ENCODE assay signal across 7 cellular contexts in genomic region chr16:30628628-30629342, GRCh38. TPM values are rescaled to one million over a fixed set of nuclear protein-coding genes. Genes with fewer than 3 reads are reported as not detected.
DNase-seq lines count a peak whose midpoint lies in the region; ATAC-seq, FAIRE-seq and TF ChIP-seq lines count a peak whose summit lies in the region.

No MANE protein-coding gene starts in this region.

- no peak overlapping the region for H3K9ac ChIP-seq in adipocyte (ENCODE audit: low read length)

- H3K27me3 ChIP-seq in adipocyte (replicated peaks; ENCODE audit: control insufficient read depth, insufficient read depth, low read length) (no peaks in the 10 kb centered on the region), right cardiac atrium (ENCODE audit: control insufficient read depth, insufficient read depth) (no peaks in the 10 kb centered on the region)

- peak; percentile 51 for DNase-seq in GM12891 (ENCODE audit: insufficient read length, low spot score)
- peak; percentile 67 for DNase-seq in NCI-H1436 (lab: John Stamatoyannopoulos, UW)
- peak; percentile 63 to 92 (median 80) for DNase-seq in T-cell
- DNase-seq in adipocyte (ENCODE audit: low read depth), result peak; percentile 92
- peak; percentile 82 to 95 (median 94) for DNase-seq in right cardiac atrium
- DNase-seq in sciatic nerve (ENCODE audit: low spot score), result peak; percentile 94

- peak overlapping the region; percentile 55 to 73 (median 58) for H3K4me3 Mint-ChIP-seq in T-cell

- H3K27ac ChIP-seq in right cardiac atrium (ENCODE audit: low read length), result peak overlapping the region; percentile 6

- H3K36me3 Mint-ChIP-seq in T-cell, result no peaks in the 10 kb centered on the region

- H3K36me3 ChIP-seq in adipocyte (ENCODE audit: control insufficient read depth, insufficient read depth, low read length, severe bottlenecking), result no peaks in the 10 kb centered on the region

- H3K27ac Mint-ChIP-seq in T-cell, result peak overlapping the region; percentile 65 to 83

- FAIRE-seq in GM12891 (lab: Jason Lieb, UNC), result peak; percentile 90

- H3K9me3 ChIP-seq in adipocyte (ENCODE audit: control insufficient read depth, low read length) (no peaks in the 10 kb centered on the region), right cardiac atrium (ENCODE audit: control insufficient read depth, low read length) (no peaks in the 10 kb centered on the region)

- H3K9me3 Mint-ChIP-seq in T-cell, result no peaks in the 10 kb centered on the region

- intact Hi-C loops in right cardiac atrium (cut with DNase I), result no loop called here
- intact Hi-C loops in sciatic nerve (cut with DNase I), result no loop called here

- ATAC-seq in T-cell (replicated peaks in 1 of 4), result peak; percentile 91 to 93 (median 92)
- peak; percentile 84 to 91 for ATAC-seq in right cardiac atrium
- ATAC-seq in sciatic nerve, result peak; percentile 92
- no peak for ATAC-seq in GM18517 (IDR thresholded peaks at IDR 0.05; ENCODE audit: unreplicated experiment)

- no peaks in the 10 kb centered on the region for H3K4me1 ChIP-seq in adipocyte (ENCODE audit: control insufficient read depth, insufficient read depth, low read length)
- H3K4me1 ChIP-seq in right cardiac atrium (ENCODE audit: control insufficient read depth, insufficient read depth, low read length), result no peaks in the 10 kb centered on the region

- CTCF ChIA-PET in T-cell (lab: Charles Lee), result interaction anchor here (0.6 to 2.9 kb wide), 14 partner anchors 9 to 673 kb away, joined by 3 to 17 read pairs (median 4); partner anchors contain the start of genes DCTPP1 (in 1 of the 2) and ZNF689 (in 1 of the 2)

- H3K27me3 Mint-ChIP-seq in T-cell, result peaks cover 0 to under 1% of the 10 kb centered on the region in 2 donors

- TF ChIP-seq POLR2A in GM12891 (IDR thresholded peaks at IDR 0.05; ENCODE audit: low read depth, low read length), result no peak

- H3K4me1 Mint-ChIP-seq in T-cell, result peaks cover 7 to 9% (median 7%) of the 10 kb centered on the region in 3 donors

- H3K4me3 ChIP-seq in adipocyte (ENCODE audit: low read length), result no peak overlapping the region
- peak overlapping the region; percentile 31 for H3K4me3 ChIP-seq in right cardiac atrium (ENCODE audit: low read length)

- WGBS in right cardiac atrium, result 30% methylated on average over 15 of the region's 15 CpGs

- POLR2A ChIA-PET in T-cell (lab: Charles Lee), result interaction anchor here in 1 of 2 donors (0.6 kb wide), 2 partner anchors 30 to 177 kb away, joined by 3 to 4 read pairs; partner anchors contain the start of gene FBRS

TF ChIP-seq in GM12891, 5 proteins besides CTCF, POLR2A, EP300 and RAD21:
- TF ChIP-seq TAF1 (IDR thresholded peaks at IDR 0.05; ENCODE audit: low read depth, low read length) (no peak), PAX5 (IDR thresholded peaks at IDR 0.05; ENCODE audit: insufficient read depth, low read length, severe bottlenecking) (no peak), POLR2AphosphoS5 (IDR thresholded peaks at IDR 0.05; ENCODE audit: low read depth, low read length) (no peak), POU2F2 (IDR thresholded peaks at IDR 0.05; ENCODE audit: low read depth, low read length) (no peak), SPI1 (IDR thresholded peaks at IDR 0.05; ENCODE audit: low read depth, low read length) (no peak)

RNA-seq across cellular contexts. Expression of gene ZNF689, which starts 18.6 kb away (rescaled TPM):
- 5.2 TPM for polyA plus RNA-seq in GM12891 (2012; ENCODE audit: low read depth, missing spikeins)
- total RNA-seq in T-cell (10 to 100 TPM; 11.0 to 13.7 (median 12.4) TPM), right cardiac atrium (1 to 10 TPM; 5.6 to 7.1 (median 6.3) TPM), sciatic nerve (7.1 TPM)
- polyA plus RNA-seq in right cardiac atrium, result 3.3 TPM

RNA-seq across cellular contexts. Expression of gene PRR14, which starts 22.0 kb away (rescaled TPM):
- polyA plus RNA-seq in GM12891 (2012; ENCODE audit: low read depth, missing spikeins), result 38.7 TPM
- total RNA-seq in T-cell (100 to 1,000 TPM in 2 of 5 donors, 10 to 100 TPM in 3; 57.9 to 121 (median 89.6) TPM), right cardiac atrium (10 to 100 TPM; 22.9 to 27.6 (median 24.3) TPM), sciatic nerve (45.7 TPM)
- polyA plus RNA-seq in right cardiac atrium, result 19.1 TPM

RNA-seq across cellular contexts. Expression of gene FBRS, which starts 29.4 kb away (rescaled TPM):
- 47.2 TPM for polyA plus RNA-seq in GM12891 (2012; ENCODE audit: low read depth, missing spikeins)
- total RNA-seq in T-cell, result 100 to 1,000 TPM; 159 to 186 (median 167) TPM
- 10 to 100 TPM; 37.4 to 43.2 (median 38.4) TPM for total RNA-seq in right cardiac atrium
- polyA plus RNA-seq in right cardiac atrium, result 30.4 TPM
- total RNA-seq in sciatic nerve, result 57.1 TPM

RNA-seq across cellular contexts. Expression of gene ZNF785, which starts 43.3 kb away (rescaled TPM):
- 3.9 TPM for polyA plus RNA-seq in GM12891 (2012; ENCODE audit: low read depth, missing spikeins)
- 10 to 100 TPM; 11.7 to 30.9 (median 26.6) TPM for total RNA-seq in T-cell
- 1 to 10 TPM; 7.9 to 9.7 (median 9.2) TPM for total RNA-seq in right cardiac atrium
- 4.3 TPM for polyA plus RNA-seq in right cardiac atrium
- 26.3 TPM for total RNA-seq in sciatic nerve

RNA-seq across cellular contexts. Expression of gene ZNF688, which starts 57.3 kb away (rescaled TPM):
- 7.4 TPM for polyA plus RNA-seq in GM12891 (2012; ENCODE audit: low read depth, missing spikeins)
- total RNA-seq in T-cell (10 to 100 TPM; 11.9 to 25.9 (median 20.7) TPM), right cardiac atrium (10 to 100 TPM; 10.8 to 16.1 (median 13.9) TPM), sciatic nerve (13.6 TPM)
- 12.9 TPM for polyA plus RNA-seq in right cardiac atrium
